22 cellular contexts compared by ENCODE assay signal in genomic region chr7:74030861-74031260, GRCh38. TPM values are rescaled to one million over a fixed set of nuclear protein-coding genes. Genes with fewer than 3 reads are reported as not detected.
DNase-seq lines count a peak whose midpoint lies in the region; ATAC-seq, FAIRE-seq and TF ChIP-seq lines count a peak whose summit lies in the region.
"Had no signal": no experiment of that assay in that cellular context is flagged by ENCODE, and none has a peak within 500 bp of the region (broad histone marks: within the 10 kb centered on the region; RNA-seq: fewer than 3 reads in every experiment).

No MANE protein-coding gene starts in this region.

- ATAC-seq in thoracic aorta (ENCODE audit: insufficient number of reproducible peaks, low FRiP score, low read depth) (no peak), GM21360 (IDR thresholded peaks at IDR 0.05; ENCODE audit: unreplicated experiment) (no peak)
- ATAC-seq: activated CD4-positive, alpha-beta T cell treated with anti-CD3 and anti-CD28 coated beads for 36 hours; CD8-positive, alpha-beta T cell; K562 had no signal

- H3K9me3 ChIP-seq in esophagus muscularis mucosa (no peaks in the 10 kb centered on the region), thoracic aorta (no peaks in the 10 kb centered on the region)
- H3K9me3 ChIP-seq: SK-N-SH had no signal

- FAIRE-seq in D721Med (lab: Jason Lieb, UNC), result no peak
- FAIRE-seq: K562, keratinocyte, small intestine had no signal

- TF ChIP-seq EP300 in esophagus muscularis mucosa (IDR thresholded peaks at IDR 0.05), result no peak

- peaks cover 4% of the 10 kb centered on the region for H3K27me3 Mint-ChIP-seq in nephron (ENCODE audit: low read depth)

- H3K4me1 ChIP-seq in esophagus muscularis mucosa (peaks cover 63 to 95% (median 93%) of the 10 kb centered on the region in 4 donors), thoracic aorta (ENCODE audit: control insufficient read depth in 1 of 2, low read depth in 2 of 2) (peaks cover 33 to 59% of the 10 kb centered on the region in 2 donors)

- WGBS in esophagus muscularis mucosa, result 50% methylated on average over 5 of the region's 7 CpGs

- peak overlapping the region in 2 of 3 experiments; percentile 44 to 70 for H3K27ac Mint-ChIP-seq in nephron
- H3K27ac Mint-ChIP-seq: activated CD4-positive, alpha-beta T cell treated with anti-CD3 and anti-CD28 coated beads for 36 hours; CD8-positive, alpha-beta T cell had no signal

- peak overlapping the region in 2 of 3 experiments; percentile 50 to 76 for H3K4me3 Mint-ChIP-seq in nephron
- H3K4me3 Mint-ChIP-seq: activated CD4-positive, alpha-beta T cell treated with anti-CD3 and anti-CD28 coated beads for 36 hours; CD8-positive, alpha-beta T cell had no signal

- H3K4me3 ChIP-seq in esophagus muscularis mucosa (peak overlapping the region; percentile 64 to 82 (median 70)), thoracic aorta (peak overlapping the region; percentile 82)
- H3K4me3 ChIP-seq: K562 had no signal

- H3K27me3 ChIP-seq in esophagus muscularis mucosa, result no peaks in the 10 kb centered on the region
- H3K27me3 ChIP-seq in thoracic aorta (replicated peaks; ENCODE audit: insufficient read depth), result no peaks in the 10 kb centered on the region

- no peaks in the 10 kb centered on the region for H3K9me3 Mint-ChIP-seq in nephron
- H3K9me3 Mint-ChIP-seq: CD8-positive, alpha-beta T cell; H9 had no signal

- no peak for TF ChIP-seq POLR2A in esophagus muscularis mucosa (IDR thresholded peaks at IDR 0.05; ENCODE audit: low read depth)

- intact Hi-C loops in esophagus muscularis mucosa (cut with DNase I), result no loop called here

- no peak for DNase-seq in RWPE1 (ENCODE audit: low spot score)
- no peak for DNase-seq in esophagus muscularis mucosa (ENCODE audit: extremely low spot score)
- DNase-seq in thoracic aorta (ENCODE audit: low spot score), result no peak
- DNase-seq in effector CD4-positive, alpha-beta T cell, result no peak
- DNase-seq in cortex of kidney (lab: John Stamatoyannopoulos, UW), result no peak
- DNase-seq in D721Med (ENCODE audit: insufficient read length, low spot score), result no peak
- DNase-seq: activated CD4-positive, alpha-beta T cell treated with anti-CD3 and anti-CD28 coated beads for 36 hours; activated CD8-positive, alpha-beta memory T cell treated with anti-CD3 and anti-CD28 coated beads, Interleukin-2, amount 50 U/mL, for 48 hours; activated naive CD4-positive, alpha-beta T cell; CD8-positive, alpha-beta T cell; DND-41; H9; hippocampal formation; NCI-H1048; SK-N-SH; small intestine; stimulated activated CD4-positive, alpha-beta T cell treated with anti-CD3 and anti-CD28 coated beads, Interleukin-4, amount 100 ng/mL, for 4 hours; stimulated activated CD8-positive, alpha-beta memory T cell treated with anti-CD3 and anti-CD28 coated beads, Interleukin-4, amount 100 ng/mL, for 48 hours had no signal

- H3K27ac ChIP-seq in RWPE1, result peak overlapping the region; percentile 97
- H3K27ac ChIP-seq in esophagus muscularis mucosa (replicated peaks in 1 of 4), result peak overlapping the region; percentile 82 to 92 (median 92)
- peak overlapping the region; percentile 94 to 95 for H3K27ac ChIP-seq in thoracic aorta

- peaks cover 62% of the 10 kb centered on the region for H3K4me1 Mint-ChIP-seq in nephron

- POLR2A ChIA-PET in RWPE1 (lab: Yijun Ruan, JAX; ENCODE audit: low non-redundant PET), result no interaction called here

- H3K36me3 Mint-ChIP-seq in nephron (ENCODE audit: low read depth), result no peaks in the 10 kb centered on the region
- H3K36me3 Mint-ChIP-seq: CD8-positive, alpha-beta T cell had no signal

- H3K36me3 ChIP-seq in esophagus muscularis mucosa, result peaks cover 0 to 15% (median 7%) of the 10 kb centered on the region in 4 donors
- peaks cover 42% of the 10 kb centered on the region for H3K36me3 ChIP-seq in thoracic aorta

- no peak for TF ChIP-seq CTCF in RWPE1 (conservative IDR thresholded peaks at IDR 0.05; ENCODE audit: low read depth)
- TF ChIP-seq CTCF in esophagus muscularis mucosa (IDR thresholded peaks at IDR 0.05), result no peak
- TF ChIP-seq CTCF in nephron (IDR thresholded peaks at IDR 0.05; ENCODE audit: unreplicated experiment in 3 of 3), result no peak
- no peak for TF ChIP-seq CTCF in thoracic aorta (IDR thresholded peaks at IDR 0.05)
- TF ChIP-seq CTCF in D721Med (IDR thresholded peaks at IDR 0.05; ENCODE audit: insufficient read depth, missing control alignments), result no peak

- CTCF ChIA-PET in RWPE1 (lab: Yijun Ruan, JAX), result interaction anchor here (0.6 to 0.7 kb wide), 2 partner anchors 370 to 1608 kb away, joined by 3 to 4 read pairs; no protein-coding TSS in a partner anchor

RNA-seq across cellular contexts. Expression of gene ELN, which starts 2.9 kb away (rescaled TPM):
- total RNA-seq in esophagus muscularis mucosa (100 to 1,000 TPM; 337 to 646 (median 447) TPM), thoracic aorta (1,000 to 10,000 TPM; 1,484 to 3,836 TPM)
- total RNA-seq: activated CD4-positive, alpha-beta T cell treated with anti-CD3 and anti-CD28 coated beads for 36 hours; CD8-positive, alpha-beta T cell had no signal

RNA-seq across cellular contexts. Expression of gene LIMK1, which starts 52.7 kb away (rescaled TPM):
- total RNA-seq in esophagus muscularis mucosa (10 to 100 TPM in 3 of 4 donors, 1 to 10 TPM in 1; 10.0 to 19.3 (median 11.9) TPM), thoracic aorta (10 to 100 TPM; 19.7 to 19.9 TPM)
